ENCODE assay signal across 2 cellular contexts in the genomic region with DNA sequence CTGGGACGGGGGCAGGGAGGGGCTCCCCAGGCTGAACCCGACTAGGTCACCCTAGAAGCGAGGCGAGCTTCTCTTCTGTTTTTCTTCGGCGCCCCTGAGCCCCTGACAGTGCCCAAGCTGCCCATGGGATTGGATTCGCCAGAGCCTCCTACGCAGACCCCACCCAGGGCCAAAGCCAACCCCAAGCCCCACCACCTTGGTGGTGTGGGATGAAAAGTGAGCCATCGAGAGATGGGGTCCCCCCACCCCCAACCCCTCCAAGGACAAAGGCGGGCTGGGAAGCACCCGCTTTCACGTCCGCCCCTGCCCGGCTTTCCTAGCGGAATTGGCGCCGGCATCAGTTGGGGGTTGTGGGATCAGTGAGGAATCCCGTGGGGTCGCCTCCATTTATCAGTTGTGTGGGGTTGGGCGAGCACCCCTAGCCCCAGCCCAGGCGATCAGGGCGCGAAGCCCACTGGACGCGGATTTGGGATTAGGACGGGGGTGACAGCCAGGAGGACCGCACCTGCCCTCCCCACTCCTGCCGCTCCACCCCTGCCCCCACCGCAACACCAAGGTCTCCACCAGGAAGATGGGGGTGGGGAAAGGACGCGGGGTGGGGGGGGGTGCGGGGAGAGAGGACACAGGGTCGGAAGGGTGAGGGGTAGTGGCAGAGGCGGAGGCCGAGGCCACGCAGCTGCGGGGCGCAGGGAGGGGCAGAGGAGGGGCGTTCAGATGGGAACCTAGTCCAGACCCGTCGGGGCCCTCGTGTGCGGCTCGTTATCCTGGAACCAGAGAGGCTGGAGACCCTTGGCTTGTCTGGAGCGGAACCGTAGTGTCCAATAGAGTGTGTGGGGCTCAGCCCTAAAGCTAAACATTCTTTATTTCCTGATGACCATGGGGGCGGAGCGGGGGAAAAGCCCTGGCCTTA.
TF ChIP-seq lines count a peak whose summit lies in the region.

No MANE protein-coding gene starts in this region.

TF ChIP-seq in H1, 55 proteins besides CTCF, POLR2A, EP300 and RAD21:
- TF ChIP-seq, protein P1, sequence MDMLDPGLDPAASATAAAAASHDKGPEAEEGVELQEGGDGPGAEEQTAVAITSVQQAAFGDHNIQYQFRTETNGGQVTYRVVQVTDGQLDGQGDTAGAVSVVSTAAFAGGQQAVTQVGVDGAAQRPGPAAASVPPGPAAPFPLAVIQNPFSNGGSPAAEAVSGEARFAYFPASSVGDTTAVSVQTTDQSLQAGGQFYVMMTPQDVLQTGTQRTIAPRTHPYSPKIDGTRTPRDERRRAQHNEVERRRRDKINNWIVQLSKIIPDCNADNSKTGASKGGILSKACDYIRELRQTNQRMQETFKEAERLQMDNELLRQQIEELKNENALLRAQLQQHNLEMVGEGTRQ (IDR thresholded peaks at IDR 0.05; ENCODE audit: low read length), result no peak
- TF ChIP-seq TAF7 (optimal IDR thresholded peaks at IDR 0.05; ENCODE audit: borderline replicate concordance, low read depth, low read length) (no peak), EZH2 (IDR thresholded peaks at IDR 0.05; ENCODE audit: low read depth, low read length, severe bottlenecking) (peak; percentile 54), RNF2 (IDR thresholded peaks at IDR 0.05; ENCODE audit: borderline replicate concordance, low read depth, low read length, missing control alignments, poor library complexity, severe bottlenecking) (peak; percentile 20), SUZ12 (IDR thresholded peaks at IDR 0.05; ENCODE audit: low read length) (peak; percentile 21)

TF ChIP-seq in neural cell, 6 proteins besides CTCF, POLR2A, EP300 and RAD21:
- TF ChIP-seq MXI1 (conservative IDR thresholded peaks at IDR 0.05; ENCODE audit: poor library complexity, severe bottlenecking), result no peak
- peak; percentile 79 for TF ChIP-seq EZH2 (IDR thresholded peaks at IDR 0.05; ENCODE audit: borderline replicate concordance, insufficient read depth, low read length, poor library complexity, severe bottlenecking)
